Comparison of ENCODE assay signal across 8 cellular contexts in genomic region chr12:1795785-1796514, GRCh38. TPM values are rescaled to one million over a fixed set of nuclear protein-coding genes. Genes with fewer than 3 reads are reported as not detected.
DNase-seq lines count a peak whose midpoint lies in the region; ATAC-seq, FAIRE-seq and TF ChIP-seq lines count a peak whose summit lies in the region.

No MANE protein-coding gene starts in this region.

- TF ChIP-seq CTCF in D721Med (IDR thresholded peaks at IDR 0.05; ENCODE audit: insufficient read depth, missing control alignments) (peak; percentile 72), OCI-LY1 (IDR thresholded peaks at IDR 0.05; ENCODE audit: low read length) (peak; percentile 97), epithelial cell of esophagus (IDR thresholded peaks at IDR 0.05; ENCODE audit: insufficient read depth, low read depth, low read length, missing control alignments) (peak; percentile 50)

- no peak overlapping the region for H2AFZ ChIP-seq in OCI-LY1 (ENCODE audit: low read length)

- no peaks in the 10 kb centered on the region for H3K27me3 ChIP-seq in OCI-LY1 (ENCODE audit: insufficient read depth, low read length)
- H3K27me3 ChIP-seq in mucosa of rectum (ENCODE audit: control insufficient read depth in 2 of 2, insufficient read depth in 2 of 2, low read length in 2 of 2) = no peaks in the 10 kb centered on the region

- H3K79me2 ChIP-seq in OCI-LY1 (ENCODE audit: insufficient read depth, low read length) = no peaks in the 10 kb centered on the region

- H3K9ac ChIP-seq in OCI-LY1 (ENCODE audit: low read length) (peak overlapping the region; percentile 76), mucosa of rectum (ENCODE audit: low read depth in 1 of 2, low read length in 2 of 2) (peak overlapping the region; percentile 91 to 97)

- no peaks in the 10 kb centered on the region for H3K36me3 ChIP-seq in OCI-LY1 (ENCODE audit: insufficient read depth, low read length)
- H3K36me3 ChIP-seq in mucosa of rectum (ENCODE audit: control insufficient read depth in 2 of 2, insufficient read depth in 2 of 2, low read length in 2 of 2) = no peaks in the 10 kb centered on the region

- H3K4me3 ChIP-seq in OCI-LY1 (ENCODE audit: low read depth, low read length, poor library complexity, severe bottlenecking) (peak overlapping the region; percentile 68), epithelial cell of esophagus (ENCODE audit: low read length) (peak overlapping the region; percentile 52), mucosa of rectum (ENCODE audit: low read length in 2 of 2) (peak overlapping the region; percentile 88 to 90)

- H3K9me3 ChIP-seq in OCI-LY1 (ENCODE audit: low read length) (no peaks in the 10 kb centered on the region), mucosa of rectum (ENCODE audit: control insufficient read depth in 2 of 2, low read length in 2 of 2) (no peaks in the 10 kb centered on the region)

- H3K4me2 ChIP-seq in OCI-LY1 (ENCODE audit: low read length) = peak overlapping the region; percentile 76

- no peaks in the 10 kb centered on the region for H4K20me1 ChIP-seq in OCI-LY1 (ENCODE audit: insufficient read depth, low read length)

- peak; percentile 90 for DNase-seq in D721Med (ENCODE audit: insufficient read length, low spot score)
- DNase-seq in HT-29 (ENCODE audit: low spot score) = peak; percentile 94
- peak; percentile 93 for DNase-seq in activated T-cell treated with anti-CD3 and anti-CD28 coated beads for 24 hours (ENCODE audit: low read depth)
- DNase-seq in epithelial cell of esophagus (ENCODE audit: low read depth) = peak; percentile 91
- peak; percentile 94 for DNase-seq in stimulated activated CD8-positive, alpha-beta memory T cell treated with anti-CD3 and anti-CD28 coated beads, Interleukin-4, amount 100 ng/mL, for 48 hours

- H3K27ac ChIP-seq in OCI-LY1 (ENCODE audit: low read depth, low read length, poor library complexity, severe bottlenecking) (no peak overlapping the region), mucosa of rectum (ENCODE audit: low read depth in 2 of 2, low read length in 2 of 2) (peak overlapping the region; percentile 86 to 95)

- H3K9me2 ChIP-seq in OCI-LY1 (ENCODE audit: low read depth, low read length) = no peaks in the 10 kb centered on the region

- peak; percentile 92 for ATAC-seq in GM19468 (IDR thresholded peaks at IDR 0.05; ENCODE audit: extremely low read depth, unreplicated experiment)

- H3K4me1 ChIP-seq in OCI-LY1 (ENCODE audit: insufficient read depth, low read length, severe bottlenecking) (peaks cover 32% of the 10 kb centered on the region), mucosa of rectum (ENCODE audit: control insufficient read depth in 2 of 2, insufficient read depth in 2 of 2, low read length in 2 of 2) (peaks cover 8 to 15% of the 10 kb centered on the region in 2 donors)

- no peaks in the 10 kb centered on the region for H3F3A ChIP-seq in OCI-LY1 (ENCODE audit: insufficient read depth, low read length)

- no peak for FAIRE-seq in D721Med (lab: Jason Lieb, UNC)

RNA-seq across cellular contexts. Expression of gene LRTM2, which starts 24.4 kb away (rescaled TPM):
- not detected in 2 replicates for total RNA-seq in HT-29 (2014; rRNA removed; shearing (Covaris generic))
